Comparison of ENCODE assay signal across 12 cellular contexts in genomic region chr4:6856391-6856790, GRCh38. TPM values are rescaled to one million over a fixed set of nuclear protein-coding genes. Genes with fewer than 3 reads are reported as not detected.
A peak's percentile ranks its signal among the peaks of the same experiment; 100 is the strongest.
DNase-seq lines count a peak whose midpoint lies in the region; ATAC-seq and TF ChIP-seq lines count a peak whose summit lies in the region.
"Had no signal": no experiment of that assay in that cellular context is flagged by ENCODE, and none has a peak within 500 bp of the region (broad histone marks: within the 10 kb centered on the region; RNA-seq: fewer than 3 reads in every experiment).

No MANE protein-coding gene starts in this region.

- TF ChIP-seq CTCF in dorsolateral prefrontal cortex (IDR thresholded peaks at IDR 0.05 in 54 of 56, conservative IDR thresholded peaks at IDR 0.05 in 2 of 56; ENCODE audit: low read depth in 1 of 56, partially characterized antibody in 56 of 56) = no peak
- no peak for TF ChIP-seq CTCF in osteocyte (IDR thresholded peaks at IDR 0.05)
- TF ChIP-seq CTCF in BE2C (IDR thresholded peaks at IDR 0.05; ENCODE audit: low read depth, low read length) = no peak
- no peak for TF ChIP-seq CTCF in lower lobe of right lung (IDR thresholded peaks at IDR 0.05)

- peaks cover 15 to 45% (median 26%) of the 10 kb centered on the region in 4 donors for H3K4me1 Mint-ChIP-seq in CD4-positive, alpha-beta memory T cell
- peaks cover 21% of the 10 kb centered on the region for H3K4me1 Mint-ChIP-seq in osteocyte (ENCODE audit: unreplicated experiment)

- H3K27me3 ChIP-seq in CD4-positive, alpha-beta memory T cell (ENCODE audit: insufficient read depth, low read length) = no peaks in the 10 kb centered on the region
- H3K27me3 ChIP-seq in dorsolateral prefrontal cortex = no peaks in the 10 kb centered on the region
- no peaks in the 10 kb centered on the region for H3K27me3 ChIP-seq in BE2C
- no peaks in the 10 kb centered on the region for H3K27me3 ChIP-seq in lower lobe of right lung (ENCODE audit: low read depth)
- H3K27me3 ChIP-seq: adrenal gland, testis had no signal

- no peaks in the 10 kb centered on the region for H3K9me3 ChIP-seq in CD4-positive, alpha-beta memory T cell (ENCODE audit: control insufficient read depth in 1 of 2, low read length in 2 of 2)
- H3K9me3 ChIP-seq in KOPT-K1 (ENCODE audit: insufficient read depth, low read length, poor library complexity, severe bottlenecking) (peaks cover 13% of the 10 kb centered on the region), BE2C (no peaks in the 10 kb centered on the region), lower lobe of right lung (peaks cover 9% of the 10 kb centered on the region)
- H3K9me3 ChIP-seq: adrenal gland, testis had no signal

- no peaks in the 10 kb centered on the region for H3K27me3 Mint-ChIP-seq in CD4-positive, alpha-beta memory T cell
- no peaks in the 10 kb centered on the region for H3K27me3 Mint-ChIP-seq in osteocyte (ENCODE audit: unreplicated experiment)

- H3K4me1 ChIP-seq in CD4-positive, alpha-beta memory T cell (ENCODE audit: insufficient read depth, low read length) = peaks cover 25% of the 10 kb centered on the region
- H3K4me1 ChIP-seq in BE2C = no peaks in the 10 kb centered on the region
- peaks cover 13% of the 10 kb centered on the region for H3K4me1 ChIP-seq in lower lobe of right lung

- H3K27ac Mint-ChIP-seq in CD4-positive, alpha-beta memory T cell = peak overlapping the region; percentile 35 to 86 (median 70)
- H3K27ac Mint-ChIP-seq in osteocyte (ENCODE audit: unreplicated experiment) = peak overlapping the region; percentile 98

- ATAC-seq in left lobe of liver (no peak), lower lobe of right lung (no peak)

- CTCF ChIA-PET in CD4-positive, alpha-beta memory T cell (lab: Charles Lee; ENCODE audit: partially characterized antibody) = interaction anchor here (0.7 to 1.6 kb wide), 2 partner anchors 17 to 140 kb away, joined by 3 to 12 read pairs; no protein-coding TSS in a partner anchor

- H3K4me3 ChIP-seq in CD4-positive, alpha-beta memory T cell (ENCODE audit: low read length in 2 of 2) = no peak overlapping the region
- H3K4me3 ChIP-seq in dorsolateral prefrontal cortex = no peak overlapping the region
- no peak overlapping the region for H3K4me3 ChIP-seq in BE2C (ENCODE audit: low read depth, low read length)
- no peak overlapping the region for H3K4me3 ChIP-seq in lower lobe of right lung
- H3K4me3 ChIP-seq: adrenal gland, lung, testis had no signal

- intact Hi-C loops in CD4-positive, alpha-beta memory T cell (cut with micrococcal nuclease) = loop anchor here (2.0 kb wide), 1 partner anchor 74 kb away; the partner anchor contains the start of gene KIAA0232
- intact Hi-C loops in dorsolateral prefrontal cortex (cut with DNase I) (loop anchor here in 1 of 2 donors (5.0 kb wide), 1 partner anchor 74 kb away; the partner anchor contains the start of gene KIAA0232), lower lobe of right lung (cut with DNase I) (no loop called here)

- peaks cover 0 to 11% (median 0%) of the 10 kb centered on the region in 8 donors for H3K9me3 Mint-ChIP-seq in CD4-positive, alpha-beta memory T cell
- H3K9me3 Mint-ChIP-seq in osteocyte (ENCODE audit: unreplicated experiment) = no peaks in the 10 kb centered on the region

- H3K36me3 ChIP-seq in CD4-positive, alpha-beta memory T cell (ENCODE audit: insufficient read depth, low read length) = peaks cover 23% of the 10 kb centered on the region
- H3K36me3 ChIP-seq in KOPT-K1 (ENCODE audit: insufficient read depth, low read length) (peaks cover 74% of the 10 kb centered on the region), BE2C (peaks cover 32% of the 10 kb centered on the region), lower lobe of right lung (peaks cover 42% of the 10 kb centered on the region)

- H3K4me3 Mint-ChIP-seq in CD4-positive, alpha-beta memory T cell = peak overlapping the region in 2 of 8 donors; percentile 1 to 25
- no peak overlapping the region for H3K4me3 Mint-ChIP-seq in osteocyte (ENCODE audit: unreplicated experiment)

- peaks cover 31 to 43% of the 10 kb centered on the region in 2 donors for H3K36me3 Mint-ChIP-seq in CD4-positive, alpha-beta memory T cell
- H3K36me3 Mint-ChIP-seq in osteocyte (ENCODE audit: unreplicated experiment) = peaks cover 28% of the 10 kb centered on the region

- no peak overlapping the region for H3K27ac ChIP-seq in CD4-positive, alpha-beta memory T cell (ENCODE audit: low read depth, low read length)
- H3K27ac ChIP-seq in KOPT-K1 (ENCODE audit: low read depth, low read length, poor library complexity, severe bottlenecking) = peak overlapping the region; percentile 16
- peak overlapping the region in 44 of 59 donors; percentile 2 to 82 (median 58) for H3K27ac ChIP-seq in dorsolateral prefrontal cortex
- no peak overlapping the region for H3K27ac ChIP-seq in lower lobe of right lung
- H3K27ac ChIP-seq: testis had no signal

- no peak for DNase-seq in CD4-positive, alpha-beta memory T cell
- DNase-seq in dorsolateral prefrontal cortex = no peak
- DNase-seq in osteocyte (ENCODE audit: extremely low spot score, unreplicated experiment) = no peak
- no peak for DNase-seq in BE2C
- no peak for DNase-seq in left lobe of liver (ENCODE audit: low spot score)
- no peak for DNase-seq in lower lobe of right lung
- DNase-seq in NCI-H748 (lab: John Stamatoyannopoulos, UW; ENCODE audit: unreplicated experiment) = no peak
- DNase-seq: NCI-H1436 treated with DMSO at 0.1 percent for 48 hours, testis had no signal

- POLR2A ChIA-PET in CD4-positive, alpha-beta memory T cell (lab: Charles Lee; ENCODE audit: partially characterized antibody) = interaction anchor here (0.9 to 1.5 kb wide), 2 partner anchors 9 to 182 kb away, joined by 4 to 5 read pairs; no protein-coding TSS in a partner anchor

RNA-seq across cellular contexts. Expression of gene TBC1D14, which starts 53.2 kb away (rescaled TPM):
- total RNA-seq in CD4-positive, alpha-beta memory T cell = 10 to 100 TPM; 73.7 to 80.7 TPM
- 10 to 100 TPM; 40.7 to 52.2 TPM for polyA plus RNA-seq in CD4-positive, alpha-beta memory T cell
- total RNA-seq in dorsolateral prefrontal cortex = 10 to 100 TPM; 44.0 to 85.9 (median 62.0) TPM
- 31.0 and 33.2 TPM in 2 replicates for total RNA-seq in osteocyte
- polyA plus RNA-seq in BE2C (2012; ENCODE audit: insufficient read depth, insufficient read length, low read depth) = 54.8 TPM
- total RNA-seq in left lobe of liver = 29.3 TPM
- 60.7 TPM for total RNA-seq in lower lobe of right lung

Comparison
In these comparisons a context has a peak if more than half of its experiments do, and no peak if none do; other contexts are left out.
1. H3K27ac ChIP-seq: peak in KOPT-K1 (single experiment) and dorsolateral prefrontal cortex (44 of 59); none in CD4-positive, alpha-beta memory T cell (single experiment) and lower lobe of right lung (single experiment).